Comparison of ENCODE assay signal across 12 cellular contexts in the genomic region with DNA sequence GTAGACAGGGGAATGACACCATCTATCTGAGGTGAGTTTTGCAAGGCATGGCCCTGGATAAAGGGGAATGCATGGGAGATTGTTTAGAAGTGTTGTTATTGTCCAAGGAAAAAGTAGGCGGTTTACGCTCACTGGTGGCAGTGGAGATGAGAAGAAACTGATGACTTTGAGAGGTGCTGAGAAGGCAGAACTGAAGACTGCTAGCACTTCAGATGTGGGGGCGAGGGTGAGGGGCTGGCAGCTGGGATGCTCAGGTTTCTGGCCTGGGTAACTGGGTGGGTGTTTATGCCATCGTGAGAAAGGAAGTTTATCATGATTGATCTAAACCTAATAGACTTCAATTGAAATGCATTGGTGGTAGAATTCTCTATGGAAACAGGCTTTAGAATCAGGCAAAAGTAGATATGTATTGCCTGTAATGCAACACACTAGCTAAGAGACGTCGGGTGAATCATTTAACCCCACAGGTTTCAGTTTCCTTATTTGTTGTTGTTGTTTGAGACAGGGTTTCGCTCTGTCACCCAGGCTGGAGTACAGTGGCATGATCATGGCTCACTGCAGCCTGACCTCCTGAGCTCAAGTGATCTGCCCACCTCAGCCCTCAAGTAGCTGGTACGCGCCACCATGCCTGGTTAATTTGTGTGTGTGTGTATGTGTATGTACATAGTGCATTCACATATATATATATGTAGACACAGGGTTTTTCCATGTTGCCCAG.
DNase-seq lines count a peak whose midpoint lies in the region; ATAC-seq and TF ChIP-seq lines count a peak whose summit lies in the region.
"Had no signal": no experiment of that assay in that cellular context is flagged by ENCODE, and none has a peak within 500 bp of the region (broad histone marks: within the 10 kb centered on the region; RNA-seq: fewer than 3 reads in every experiment).

No MANE protein-coding gene starts in this region.

- CTCF ChIA-PET in RWPE1 (lab: Yijun Ruan, JAX) = no interaction called here

- no peaks in the 10 kb centered on the region for H3K27me3 ChIP-seq in dorsolateral prefrontal cortex

- DNase-seq in activated CD4-positive, CD25-positive, alpha-beta regulatory T cell (lab: John Stamatoyannopoulos, UW) = no peak
- DNase-seq in dorsolateral prefrontal cortex (no peak), RWPE1 (ENCODE audit: low spot score) (no peak), DMS 273 (lab: John Stamatoyannopoulos, UW; ENCODE audit: unreplicated experiment) (no peak)
- no peak for DNase-seq in activated effector memory CD4-positive, alpha-beta T cell treated with Interleukin-2 at 50 U/mL for 16 hours
- DNase-seq: 8988T, islet precursor cell had no signal

- intact Hi-C loops in dorsolateral prefrontal cortex (cut with DNase I) = loop anchor here in 1 of 2 donors (10.0 kb wide), 1 partner anchor 59 kb away; no protein-coding TSS in a partner anchor

- POLR2A ChIA-PET in RWPE1 (lab: Yijun Ruan, JAX; ENCODE audit: low non-redundant PET) = no interaction called here

- no peak overlapping the region for H3K4me3 ChIP-seq in dorsolateral prefrontal cortex
- H3K4me3 ChIP-seq: prostate gland had no signal

- peak; percentile 56 to 59 for ATAC-seq in activated CD4-positive, CD25-positive, alpha-beta regulatory T cell treated with anti-CD3 and anti-CD28 coated beads, Interleukin-2, amount 50 U/mL, for 24 hours
- peak; percentile 99 for ATAC-seq in GM21526 (IDR thresholded peaks at IDR 0.05; ENCODE audit: low FRiP score, unreplicated experiment)
- peak; percentile 100 for ATAC-seq in HG03135 (IDR thresholded peaks at IDR 0.05; ENCODE audit: unreplicated experiment)

- H3K27ac ChIP-seq in dorsolateral prefrontal cortex (peak overlapping the region in 50 of 59 donors; percentile 7 to 92 (median 66)), RWPE1 (no peak overlapping the region)
- H3K27ac ChIP-seq: epithelial cell of prostate, prostate gland had no signal

- TF ChIP-seq CTCF in dorsolateral prefrontal cortex (IDR thresholded peaks at IDR 0.05 in 54 of 56, conservative IDR thresholded peaks at IDR 0.05 in 2 of 56; ENCODE audit: low read depth in 1 of 56, partially characterized antibody in 56 of 56) = no peak
- TF ChIP-seq CTCF in RWPE1 (conservative IDR thresholded peaks at IDR 0.05; ENCODE audit: low read depth) = no peak
